ENCODE assay signal across 8 cellular contexts in the genomic region with DNA sequence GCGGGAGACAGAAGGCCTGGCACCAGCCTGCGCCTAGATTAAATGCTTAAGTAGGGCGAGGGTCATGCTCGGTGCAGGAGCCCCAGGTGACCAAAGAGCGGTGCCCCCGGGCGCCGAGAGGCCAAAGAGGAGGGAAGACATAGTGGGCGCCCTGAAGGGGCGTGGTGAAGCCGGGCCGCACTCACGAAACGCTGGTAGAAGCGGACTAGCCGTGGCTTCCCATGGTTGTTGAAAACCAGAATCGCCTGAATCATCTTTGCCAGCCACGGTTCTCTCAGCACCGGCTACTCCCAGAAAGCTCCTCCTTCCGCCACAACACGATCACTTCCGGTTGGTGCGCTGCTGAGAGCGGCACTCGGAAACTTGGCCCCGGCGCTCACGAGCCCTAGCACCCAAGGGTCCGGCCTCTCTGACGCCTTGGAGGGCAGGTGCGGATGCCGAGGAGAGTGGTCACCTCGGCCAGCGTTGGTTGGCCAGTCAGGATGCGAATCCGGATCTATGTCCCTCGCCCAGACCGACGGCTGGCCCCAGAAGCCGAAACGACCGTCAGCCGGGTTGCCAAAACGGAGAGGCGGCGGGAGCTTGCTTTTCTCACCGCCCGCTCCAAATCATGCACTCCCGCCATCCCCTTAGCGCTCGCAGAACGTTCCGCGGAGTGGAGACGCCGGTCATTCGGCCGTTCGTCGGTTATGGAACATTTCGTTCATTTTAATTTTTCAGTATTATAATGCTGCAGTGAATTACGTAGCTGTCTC. TPM values are rescaled to one million over a fixed set of nuclear protein-coding genes. Genes with fewer than 3 reads are reported as not detected.
DNase-seq lines count a peak whose midpoint lies in the region; ATAC-seq, FAIRE-seq and TF ChIP-seq lines count a peak whose summit lies in the region.

Gene AP3S2, minus strand, starts transcription at position 299 of the 755 bp plus-strand sequence. Its CDS starts 45 bp downstream, at position 254.

- H3K27me3 Mint-ChIP-seq in mesothelial cell of epicardium (ENCODE audit: low read depth) = no peaks in the 10 kb centered on the region

- DNase-seq in COLO668 (lab: John Stamatoyannopoulos, UW; ENCODE audit: unreplicated experiment) = peak; percentile 94
- peak; percentile 82 for DNase-seq in HS-5 (ENCODE audit: low read depth)
- DNase-seq in NT2/D1 (ENCODE audit: low read depth, low spot score) = peak; percentile 92
- DNase-seq in activated CD8-positive, alpha-beta memory T cell treated with anti-CD3 and anti-CD28 coated beads, Interleukin-2, amount 50 U/mL, for 1 hour (ENCODE audit: extremely low read depth) = peak; percentile 70
- peak; percentile 63 to 83 for DNase-seq in mesothelial cell of epicardium (ENCODE audit: low spot score in 2 of 2, unreplicated experiment in 2 of 2)
- DNase-seq in stimulated activated CD8-positive, alpha-beta memory T cell treated with anti-CD3 and anti-CD28 coated beads, Interleukin-15, amount 100 ng/mL, for 48 hours (ENCODE audit: low read depth in 2 of 2) = peak; percentile 82 to 86

- ATAC-seq in GM19468 (IDR thresholded peaks at IDR 0.05; ENCODE audit: extremely low read depth, unreplicated experiment) = peak; percentile 90

- no peaks in the 10 kb centered on the region for H3K9me3 Mint-ChIP-seq in mesothelial cell of epicardium

- H3K36me3 Mint-ChIP-seq in mesothelial cell of epicardium = peaks cover 2% of the 10 kb centered on the region

- FAIRE-seq in endometrium (lab: Jason Lieb, UNC) = peak; percentile 18

- H3K4me1 ChIP-seq in NT2/D1 (ENCODE audit: insufficient read depth, insufficient read length) = peaks cover 5% of the 10 kb centered on the region

- H3K9ac ChIP-seq in NT2/D1 (ENCODE audit: insufficient read length, low read depth) = peak within 1 kb of the TSS; percentile 94

- H3K4me3 ChIP-seq in NT2/D1 (ENCODE audit: insufficient read length, low read depth) = peak within 1 kb of the TSS; percentile 90

- TF ChIP-seq CTCF in mesothelial cell of epicardium (IDR thresholded peaks at IDR 0.05; ENCODE audit: unreplicated experiment) = no peak

- peak within 1 kb of the TSS; percentile 93 for H3K27ac Mint-ChIP-seq in mesothelial cell of epicardium

- no peaks in the 10 kb centered on the region for H3K27me3 ChIP-seq in NT2/D1 (ENCODE audit: insufficient read depth, insufficient read length)

- H3K9me3 ChIP-seq in NT2/D1 (ENCODE audit: insufficient read depth, low read length) = no peaks in the 10 kb centered on the region

- H3K4me1 Mint-ChIP-seq in mesothelial cell of epicardium = peaks cover 12% of the 10 kb centered on the region

- H3K4me3 Mint-ChIP-seq in mesothelial cell of epicardium = peak within 1 kb of the TSS; percentile 90

- peaks cover under 1% of the 10 kb centered on the region for H3K36me3 ChIP-seq in NT2/D1 (ENCODE audit: insufficient read depth, insufficient read length, low read length)

RNA-seq across cellular contexts. Expression of gene AP3S2, which starts in this region (rescaled TPM):
- 25.3 to 28.3 TPM (median 26.5 TPM) in 3 replicates for total RNA-seq in mesothelial cell of epicardium

Comparison
In these comparisons a context has a peak if more than half of its experiments do, and no peak if none do; other contexts are left out.
1. Peak in every context shown above with its lines: DNase-seq, ATAC-seq and H3K4me3 ChIP-seq.